Comparison of ENCODE assay signal across 1 cellular context in genomic region chr17:28416703-28417311, GRCh38.
TF ChIP-seq lines count a peak whose summit lies in the region.

No MANE protein-coding gene starts in this region.

TF ChIP-seq in endothelial cell of umbilical vein, 7 proteins besides CTCF, POLR2A, EP300 and RAD21:
- TF ChIP-seq EZH2 (IDR thresholded peaks at IDR 0.05; ENCODE audit: borderline replicate concordance, low read depth, low read length, severe bottlenecking), result no peak
- TF ChIP-seq, protein P1, sequence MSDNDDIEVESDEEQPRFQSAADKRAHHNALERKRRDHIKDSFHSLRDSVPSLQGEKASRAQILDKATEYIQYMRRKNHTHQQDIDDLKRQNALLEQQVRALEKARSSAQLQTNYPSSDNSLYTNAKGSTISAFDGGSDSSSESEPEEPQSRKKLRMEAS (IDR thresholded peaks at IDR 0.05; ENCODE audit: insufficient read depth, insufficient read length), result no peak
